In genomic region chr2:114753145-114753544, GRCh38 we compare ENCODE assay signal across 1 cellular context.
TF ChIP-seq lines count a peak whose summit lies in the region.

No MANE protein-coding gene starts in this region.

TF ChIP-seq in GM23338, 12 proteins besides CTCF, POLR2A, EP300 and RAD21 (continued from another document):
- TF ChIP-seq REST (IDR thresholded peaks at IDR 0.05; ENCODE audit: unreplicated experiment) = no peak
- TF ChIP-seq EZH2 (IDR thresholded peaks at IDR 0.05; ENCODE audit: low read depth, unreplicated experiment) = no peak
